ENCODE assay signal across 8 cellular contexts in the genomic region with DNA sequence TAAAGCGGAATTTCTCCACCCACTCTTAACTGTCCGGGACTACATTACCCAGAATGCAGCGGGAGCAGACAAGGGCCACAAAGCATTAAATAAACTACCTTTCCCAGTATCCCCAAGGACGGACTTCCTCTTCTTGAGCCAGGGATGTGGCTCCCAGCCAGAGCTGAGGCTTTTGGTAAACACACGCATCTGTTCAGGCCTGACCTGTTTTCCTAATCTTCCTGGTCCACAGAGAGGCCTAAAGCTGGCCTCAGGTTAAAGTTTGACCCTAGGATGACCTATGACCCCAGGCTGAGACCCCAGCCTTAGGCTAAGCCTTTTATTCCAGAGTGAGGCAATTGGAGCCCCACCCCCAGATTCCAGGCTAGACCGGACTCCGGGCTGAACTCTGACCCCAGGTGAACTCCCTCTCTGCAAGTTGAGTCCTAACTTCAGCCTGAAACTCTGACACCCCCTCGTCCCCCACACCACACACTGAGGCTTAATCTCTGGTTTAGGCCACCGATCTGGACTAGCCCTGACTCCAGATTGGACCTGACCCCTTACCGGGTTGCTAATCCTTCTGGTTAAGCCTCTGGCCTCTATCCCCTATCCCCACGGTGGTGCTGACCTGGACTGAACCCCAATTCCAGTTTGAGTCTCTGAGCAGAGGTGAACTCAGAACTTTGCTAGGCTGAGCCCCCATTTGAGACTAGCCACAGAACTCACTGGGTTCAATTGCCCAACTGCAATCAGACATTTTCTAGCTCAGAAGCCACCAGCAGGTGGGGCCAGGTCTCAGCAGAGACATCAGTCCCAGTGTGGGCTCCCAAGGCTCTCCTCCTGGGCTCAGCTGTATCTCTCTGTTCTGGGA. TPM values are rescaled to one million over a fixed set of nuclear protein-coding genes. Genes with fewer than 3 reads are reported as not detected.
DNase-seq lines count a peak whose midpoint lies in the region; ATAC-seq and TF ChIP-seq lines count a peak whose summit lies in the region.

No MANE protein-coding gene starts in this region.

- H3K9me3 ChIP-seq in heart right ventricle (no peaks in the 10 kb centered on the region), prostate gland (no peaks in the 10 kb centered on the region)

- peak; percentile 38 for ATAC-seq in activated naive CD8-positive, alpha-beta T cell treated with anti-CD3 and anti-CD28 coated beads, Interleukin-2, amount 50 U/mL, for 24 hours
- peak; percentile 5 to 83 (median 50) for ATAC-seq in heart right ventricle
- no peak for ATAC-seq in GM18858 (IDR thresholded peaks at IDR 0.05; ENCODE audit: unreplicated experiment)

- intact Hi-C loops in heart right ventricle (cut with DNase I), result loop anchor here in 8 of 10 donors (2.0 to 10.0 kb wide), 10 partner anchors 15 to 657 kb away; a partner anchor contains a TSS
- intact Hi-C loops in prostate gland (cut with DNase I), result loop anchor here (5.0 to 10.0 kb wide), 2 partner anchors 124 to 203 kb away; a partner anchor contains a TSS

- peak overlapping the region; percentile 92 for H3K27ac Mint-ChIP-seq in activated naive CD8-positive, alpha-beta T cell treated with anti-CD3 and anti-CD28 coated beads, Interleukin-2, amount 50 U/mL, for 24 hours

- H3K36me3 Mint-ChIP-seq in activated naive CD8-positive, alpha-beta T cell treated with anti-CD3 and anti-CD28 coated beads, Interleukin-2, amount 50 U/mL, for 24 hours (ENCODE audit: low read depth), result peaks cover 23% of the 10 kb centered on the region

- no peak for TF ChIP-seq POLR2A in prostate gland (IDR thresholded peaks at IDR 0.05)

- H3K27me3 Mint-ChIP-seq in activated naive CD8-positive, alpha-beta T cell treated with anti-CD3 and anti-CD28 coated beads, Interleukin-2, amount 50 U/mL, for 24 hours, result no peaks in the 10 kb centered on the region

- H3K36me3 ChIP-seq in heart right ventricle, result peaks cover 0 to 39% (median 0%) of the 10 kb centered on the region in 9 donors
- H3K36me3 ChIP-seq in prostate gland, result no peaks in the 10 kb centered on the region

- H3K9me3 Mint-ChIP-seq in activated naive CD8-positive, alpha-beta T cell treated with anti-CD3 and anti-CD28 coated beads, Interleukin-2, amount 50 U/mL, for 24 hours, result no peaks in the 10 kb centered on the region

- H3K27me3 ChIP-seq in heart right ventricle, result peaks cover 0 to 10% (median 0%) of the 10 kb centered on the region in 7 donors
- no peaks in the 10 kb centered on the region for H3K27me3 ChIP-seq in prostate gland (replicated peaks; ENCODE audit: insufficient read depth)

- H3K4me1 ChIP-seq in heart right ventricle, result peaks cover 12 to 63% (median 48%) of the 10 kb centered on the region in 9 donors
- peaks cover 16% of the 10 kb centered on the region for H3K4me1 ChIP-seq in prostate gland (replicated peaks)

- H3K4me1 Mint-ChIP-seq in activated naive CD8-positive, alpha-beta T cell treated with anti-CD3 and anti-CD28 coated beads, Interleukin-2, amount 50 U/mL, for 24 hours, result peaks cover 48% of the 10 kb centered on the region

- peak overlapping the region; percentile 91 for H3K4me3 Mint-ChIP-seq in activated naive CD8-positive, alpha-beta T cell treated with anti-CD3 and anti-CD28 coated beads, Interleukin-2, amount 50 U/mL, for 24 hours

- H3K27ac ChIP-seq in heart right ventricle (peak overlapping the region; percentile 74 to 100 (median 94)), prostate gland (peak overlapping the region; percentile 91 to 93)

- peak; percentile 72 for TF ChIP-seq CTCF in LNCAP (IDR thresholded peaks at IDR 0.05)
- peak; percentile 31 to 81 (median 66) for TF ChIP-seq CTCF in heart right ventricle (IDR thresholded peaks at IDR 0.05)
- peak; percentile 55 to 88 (median 78) for TF ChIP-seq CTCF in prostate gland (IDR thresholded peaks at IDR 0.05)

- WGBS in heart right ventricle, 2 donors, result 14% methylated on average over 11 of the region's 11 CpGs
- 15% methylated on average over 11 of the region's 11 CpGs for WGBS in prostate gland

- DNase-seq in DMS79 treated with DMSO at 0.1 percent for 48 hours (lab: John Stamatoyannopoulos, UW) (peak; percentile 40), DMS79 (lab: John Stamatoyannopoulos, UW) (no peak), SW 1271 (lab: John Stamatoyannopoulos, UW) (peak; percentile 55 to 80), heart right ventricle (peak; percentile 80 to 87), prostate gland (ENCODE audit: low spot score) (peak; percentile 100)
- peak; percentile 80 for DNase-seq in activated naive CD8-positive, alpha-beta T cell treated with anti-CD3 and anti-CD28 coated beads, Interleukin-2, amount 50 U/mL, for 24 hours

- H3K4me3 ChIP-seq in heart right ventricle (peak overlapping the region in 7 of 10 donors; percentile 35 to 99 (median 95)), prostate gland (no peak overlapping the region)

RNA-seq across cellular contexts. Expression of a gene that starts 0.7 kb away (rescaled TPM):
- total RNA-seq in heart right ventricle, result 10 to 100 TPM; 20.4 to 33.6 (median 21.5) TPM
- polyA plus RNA-seq in heart right ventricle, result 10 to 100 TPM; 43.1 to 62.0 TPM
- 10 to 100 TPM; 62.7 to 98.0 TPM for total RNA-seq in prostate gland

RNA-seq across cellular contexts. Expression of a gene that starts 1.4 kb away (rescaled TPM):
- total RNA-seq in heart right ventricle (100 to 1,000 TPM in 1 of 10 donors, 10 to 100 TPM in 9; 60.6 to 152 (median 73.5) TPM), prostate gland (10 to 100 TPM; 37.0 to 74.2 TPM)
- 100 to 1,000 TPM in 1 of 2 donors, 10 to 100 TPM in 1; 93.7 to 314 TPM for polyA plus RNA-seq in heart right ventricle

RNA-seq across cellular contexts. Expression of a gene that starts 17.6 kb away (rescaled TPM):
- 100 to 1,000 TPM in 5 of 10 donors, 10 to 100 TPM in 5; 23.0 to 438 (median 111) TPM for total RNA-seq in heart right ventricle
- polyA plus RNA-seq in heart right ventricle, result 100 to 1,000 TPM; 275 to 475 TPM
- 100 to 1,000 TPM in 1 of 2 donors, 10 to 100 TPM in 1; 95.1 to 165 TPM for total RNA-seq in prostate gland

RNA-seq across cellular contexts. Expression of a gene that starts 29.1 kb away (rescaled TPM):
- total RNA-seq in heart right ventricle (under 1 TPM in 5 of 10 donors, not detected in 5; 0.16 to 0.79 (median 0.36) TPM), prostate gland (10 to 100 TPM; 35.5 to 45.1 TPM)
- under 1 TPM; 0.17 to 0.37 TPM for polyA plus RNA-seq in heart right ventricle

RNA-seq across cellular contexts. Expression of a gene that starts 34.4 kb away (rescaled TPM):
- total RNA-seq in heart right ventricle (10 to 100 TPM in 1 of 10 donors, 1 to 10 TPM in 6, under 1 TPM in 3; 0.45 to 11.0 (median 1.4) TPM), prostate gland (1 to 10 TPM; 3.6 to 4.8 TPM)
- 1 to 10 TPM in 1 of 2 donors, under 1 TPM in 1; 0.70 to 1.3 TPM for polyA plus RNA-seq in heart right ventricle

Comparison
In these comparisons a context has a peak if more than half of its experiments do, and no peak if none do; other contexts are left out.
1. H3K4me3 ChIP-seq: peak in heart right ventricle (7 of 10); none in prostate gland (0 of 2).
2. Peak in every context shown above with its lines, with median percentiles within 50 percentile points of each other: CTCF ChIP-seq.